In the genomic region with DNA sequence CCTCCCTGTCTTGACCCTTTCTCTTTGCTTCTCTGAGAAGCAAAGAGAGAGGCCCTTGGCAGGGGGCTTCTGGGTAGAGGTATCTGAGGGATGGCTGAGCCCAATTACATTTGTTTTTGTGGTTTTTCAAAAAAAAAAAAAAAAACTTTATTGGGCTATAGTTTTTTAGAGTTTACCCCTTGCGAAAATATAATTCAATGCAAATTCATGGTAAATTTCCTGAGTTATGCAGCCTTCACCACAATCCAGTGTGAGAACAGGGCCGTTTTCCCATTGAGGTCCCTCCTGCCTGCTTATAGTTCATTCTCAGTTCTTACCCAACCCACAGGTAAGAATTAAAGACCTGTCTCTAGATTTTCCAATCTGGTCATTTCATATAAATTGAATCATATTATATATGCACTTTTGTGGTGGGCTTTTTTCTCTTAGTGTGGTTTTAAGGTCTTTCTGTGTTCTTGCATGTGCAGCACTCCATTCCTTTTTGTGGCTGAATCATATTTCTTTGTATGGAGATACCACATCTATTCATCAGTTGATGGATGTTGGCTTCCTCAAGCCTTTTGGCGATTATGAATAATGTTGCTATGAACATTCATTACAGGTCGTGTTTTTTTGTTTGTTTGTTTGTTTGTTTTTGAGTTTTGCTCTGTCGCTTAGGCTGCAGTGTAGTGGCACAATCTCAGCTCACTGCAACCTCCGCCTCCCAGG, we compare ENCODE assay signal across 19 cellular contexts. TPM values are rescaled to one million over a fixed set of nuclear protein-coding genes. Genes with fewer than 3 reads are reported as not detected.
DNase-seq lines count a peak whose midpoint lies in the region; ATAC-seq, FAIRE-seq and TF ChIP-seq lines count a peak whose summit lies in the region.
"Had no signal": no experiment of that assay in that cellular context is flagged by ENCODE, and none has a peak within 500 bp of the region (broad histone marks: within the 10 kb centered on the region; RNA-seq: fewer than 3 reads in every experiment).

No MANE protein-coding gene starts in this region.

- 85% methylated on average over 6 of the region's 6 CpGs; no CpG with 5 or more reads in 1 of the 2 experiments for WGBS in H1 (ENCODE audit: extremely low coverage in 1 of 2, insufficient coverage in 1 of 2, insufficient read length in 1 of 2, insufficient replicate concordance in 2 of 2, low coverage in 1 of 2, low lambda C conversion rate in 2 of 2, missing lambda C conversion rate in 1 of 2), 2 experiments

- H3K18ac ChIP-seq in H1 (ENCODE audit: extremely low read depth, low read length): no peak overlapping the region

- H4K20me1 ChIP-seq in BLaER1 (peaks cover 36% of the 10 kb centered on the region), PC-3 (ENCODE audit: low read length) (no peaks in the 10 kb centered on the region), H1 (replicated peaks in 1 of 2; ENCODE audit: control insufficient read depth in 1 of 2, insufficient read depth in 2 of 2, low read length in 2 of 2) (peaks cover 9 to 15% of the 10 kb centered on the region in 2 experiments)

- H3K79me2 ChIP-seq in PC-3 (ENCODE audit: low read length): peaks cover 45% of the 10 kb centered on the region
- peaks cover 16 to 51% of the 10 kb centered on the region in 2 experiments for H3K79me2 ChIP-seq in H1 (ENCODE audit: control insufficient read depth in 1 of 2, insufficient read depth in 2 of 2, low read length in 2 of 2)

- FAIRE-seq in H1 (lab: Jason Lieb, UNC): no peak
- FAIRE-seq: pancreas had no signal

- intact Hi-C loops in PC-3 (cut with micrococcal nuclease): no loop called here

- TF ChIP-seq CTCF in PC-3 (conservative IDR thresholded peaks at IDR 0.05; ENCODE audit: low read depth, low read length): no peak
- TF ChIP-seq CTCF in H1 (IDR thresholded peaks at IDR 0.05; ENCODE audit: control extremely low read depth in 1 of 3, insufficient read depth in 1 of 3, low read depth in 1 of 3, low read length in 3 of 3): no peak

- no peak overlapping the region; the same call in 1 of the 2 replicates for H3K27ac ChIP-seq in BLaER1
- no peak overlapping the region for H3K27ac ChIP-seq in PC-3 (ENCODE audit: low read length)
- H3K27ac ChIP-seq in H1 (ENCODE audit: low read depth, low read length): no peak overlapping the region
- H3K27ac ChIP-seq: ascending aorta, esophagus squamous epithelium, pancreas, SJSA1, vagina had no signal

- no peaks in the 10 kb centered on the region for H3K27me3 ChIP-seq in BLaER1
- H3K27me3 ChIP-seq in PC-3 (ENCODE audit: low read length): no peaks in the 10 kb centered on the region
- H3K27me3 ChIP-seq in H1 (replicated peaks in 1 of 4; ENCODE audit: control insufficient read depth in 3 of 4, extremely low read depth in 1 of 4, insufficient read depth in 3 of 4, low read length in 3 of 4): no peaks in the 10 kb centered on the region
- H3K27me3 ChIP-seq: ascending aorta, BE2C, esophagus squamous epithelium, pancreas, SJSA1, vagina had no signal

- no peak overlapping the region for H4K5ac ChIP-seq in H1 (ENCODE audit: insufficient read length, low read depth, low read length)

- peaks cover 8% of the 10 kb centered on the region; the same call in 1 of the 2 replicates for H3K79me1 ChIP-seq in H1 (ENCODE audit: low read depth, low read length)

- H2BK15ac ChIP-seq in H1 (ENCODE audit: low read length): no peak overlapping the region

- H3K4me2 ChIP-seq in BLaER1: peak overlapping the region; percentile 96
- H3K4me2 ChIP-seq in PC-3 (ENCODE audit: low read length): peak overlapping the region; percentile 100
- H3K4me2 ChIP-seq in H1 (ENCODE audit: insufficient read depth in 1 of 2, low read depth in 2 of 2, low read length in 2 of 2): peak overlapping the region; percentile 40 to 98; a peak in 3 of 4 replicates

- no peak for TF ChIP-seq POLR2A in H1 (IDR thresholded peaks at IDR 0.05; ENCODE audit: control extremely low read depth in 1 of 2, low read depth in 2 of 2, low read length in 2 of 2)

- no peak overlapping the region for H4K91ac ChIP-seq in H1 (replicated peaks; ENCODE audit: insufficient read length, low read length)

- no peak overlapping the region for H2BK120ac ChIP-seq in H1 (replicated peaks; ENCODE audit: low read depth, low read length)

- H2AFZ ChIP-seq in PC-3 (ENCODE audit: low read length) (no peak overlapping the region), H1 (ENCODE audit: low read length) (no peak overlapping the region)

- H3K9ac ChIP-seq in BLaER1 (peak overlapping the region; percentile 99; the same call in 1 of the 2 replicates), PC-3 (ENCODE audit: low read length) (no peak overlapping the region), H1 (replicated peaks in 1 of 4; ENCODE audit: extremely low read depth in 1 of 4, low read depth in 3 of 4, low read length in 3 of 4) (no peak overlapping the region; a peak in 1 of 7 replicates)

- no TSS peak for BruUV-seq in PC-3 (replicated peaks; lab: Mats Ljungman, UMichigan)

- CTCF ChIA-PET in PC-3 (lab: Charles Lee) (no interaction called here), H1 (lab: Charles Lee; ENCODE audit: partially characterized antibody) (no interaction called here)

- no peaks in the 10 kb centered on the region for H3K9me2 ChIP-seq in PC-3 (replicated peaks; ENCODE audit: low read length)

- no peak overlapping the region for H3K14ac ChIP-seq in H1 (ENCODE audit: insufficient read length)

- TF ChIP-seq RAD21 in H1 (IDR thresholded peaks at IDR 0.05 in 1 of 2, conservative IDR thresholded peaks at IDR 0.05 in 1 of 2; ENCODE audit: low read depth in 2 of 2, low read length in 2 of 2): no peak

- H3K23me2 ChIP-seq in H1 (ENCODE audit: low read depth, low read length): peaks cover 5% of the 10 kb centered on the region; the same call in 1 of the 2 replicates

- no peak overlapping the region for H3K23ac ChIP-seq in H1 (ENCODE audit: insufficient read length)

- no peak overlapping the region for H3K4ac ChIP-seq in H1 (replicated peaks; ENCODE audit: insufficient read length, low read depth, low read length)

- no peak for ATAC-seq in PC-3
- ATAC-seq: pancreas had no signal

- no peaks in the 10 kb centered on the region for H3K9me3 ChIP-seq in BLaER1
- no peaks in the 10 kb centered on the region for H3K9me3 ChIP-seq in PC-3 (ENCODE audit: low read length)
- no peaks in the 10 kb centered on the region for H3K9me3 ChIP-seq in H1 (ENCODE audit: insufficient read depth in 2 of 2, low read depth in 1 of 2, low read length in 1 of 2)
- H3K9me3 ChIP-seq: ascending aorta, BE2C, esophagus squamous epithelium, pancreas, SJSA1, vagina had no signal

- H3K36me3 ChIP-seq in BLaER1 (peaks cover 68% of the 10 kb centered on the region), PC-3 (ENCODE audit: low read depth, low read length) (peaks cover 25% of the 10 kb centered on the region), H1 (ENCODE audit: control insufficient read depth in 2 of 4, insufficient read depth in 4 of 4, low read length in 3 of 4) (peaks cover 37 to 65% (median 49%) of the 10 kb centered on the region in 4 experiments)
- H3K36me3 ChIP-seq: ascending aorta, pancreas, vagina had no signal

- no peaks in the 10 kb centered on the region for H3F3A ChIP-seq in PC-3 (ENCODE audit: low read length, unreplicated experiment)

- no peak for DNase-seq in PC-3
- DNase-seq in H1 (ENCODE audit: low read depth in 1 of 2, low spot score in 2 of 2): no peak
- DNase-seq in ecto neural progenitor cell (ENCODE audit: low spot score): no peak
- no peak for DNase-seq in NCI-H1417 (lab: John Stamatoyannopoulos, UW)
- DNase-seq in middle frontal gyrus (ENCODE audit: extremely low spot score, low spot score): no peak
- DNase-seq: BE2C; esophagus squamous epithelium; H7; head of caudate nucleus; kidney glomerular epithelial cell; midbrain; NCI-H1417 treated with DMSO at 0.1 percent for 48 hours; pancreas; stimulated activated CD4-positive, alpha-beta T cell treated with anti-CD3 and anti-CD28 coated beads, Interleukin-12 subunit alpha, Interleukin-12 subunit beta, amount 100 ng/mL, for 4 hours had no signal

- no peak overlapping the region for H2AK5ac ChIP-seq in H1 (ENCODE audit: low read depth, low read length)

- TF ChIP-seq EP300 in H1 (IDR thresholded peaks at IDR 0.05; ENCODE audit: borderline replicate concordance in 1 of 2, low read depth in 2 of 2, low read length in 2 of 2): no peak

- no peak overlapping the region for H2BK20ac ChIP-seq in H1 (ENCODE audit: low read length)

- no peak overlapping the region; the same call in 1 of the 2 replicates for H4K8ac ChIP-seq in H1 (ENCODE audit: extremely low read depth, insufficient read depth, low read length)

- H3K56ac ChIP-seq in H1 (replicated peaks; ENCODE audit: insufficient read length, low read depth, low read length): no peak overlapping the region

- H3K4me3 ChIP-seq in BLaER1 (no peak overlapping the region), GM08714 (ENCODE audit: low read length) (peak overlapping the region; percentile 34; the same call in 1 of the 2 replicates), PC-3 (ENCODE audit: low read length) (0 out of 2 replicates have a peak overlapping the region, but pooled peaks have one; percentile 24), H1 (ENCODE audit: extremely low read depth in 1 of 4, insufficient read depth in 2 of 4, low read depth in 3 of 4, low read length in 4 of 4) (peak overlapping the region in 1 of 4 experiments; percentile 78; a peak in 2 of 8 replicates)
- H3K4me3 ChIP-seq: ascending aorta, esophagus squamous epithelium, pancreas, SJSA1, vagina had no signal

- POLR2A ChIA-PET in PC-3 (lab: Charles Lee; ENCODE audit: unreplicated experiment) (no interaction called here), H1 (lab: Charles Lee; ENCODE audit: partially characterized antibody) (interaction anchor here (0.9 to 12.5 kb wide), 5 partner anchors 8 to 182 kb away, joined by 3 to 182 read pairs (median 71); a partner anchor contains a TSS)

- H2BK12ac ChIP-seq in H1 (ENCODE audit: low read depth, low read length): no peak overlapping the region

- H3K4me1 ChIP-seq in BLaER1: peaks cover 53% of the 10 kb centered on the region
- H3K4me1 ChIP-seq in PC-3 (ENCODE audit: insufficient read depth, low read length): peaks cover 23% of the 10 kb centered on the region
- H3K4me1 ChIP-seq in H1 (replicated peaks in 1 of 4; ENCODE audit: control insufficient read depth in 3 of 4, insufficient read depth in 4 of 4, low read length in 3 of 4): peaks cover 9 to 12% (median 9%) of the 10 kb centered on the region in 4 experiments

- H2BK5ac ChIP-seq in H1 (ENCODE audit: low read depth, low read length): no peak overlapping the region

RNA-seq across cellular contexts. Expression of a gene that starts 2.7 kb away (rescaled TPM):
- total RNA-seq in PC-3 (2014; rRNA removed): 131 and 252 TPM in 2 replicates
- total RNA-seq in H1 (2021; fragmentation: NEBNext Ultra II Directional; extraction: Animal tissue kit (Norgen Biotek cat#: 25700)): 147 and 152 TPM in 2 replicates
- 198 and 219 TPM in 2 replicates for polyA plus RNA-seq in H1 (2011; rRNA removed)
- polyA plus RNA-seq in H1 (2011; cell fraction: cytosol; rRNA removed): 192 TPM
- polyA plus RNA-seq in H1 (2011; cell fraction: nucleus; rRNA removed): 281 TPM
- 113 to 163 TPM (median 157 TPM) in 4 replicates for polyA plus RNA-seq in H1 (2012, experiment 1 of 2)
- polyA plus RNA-seq in H1 (2012, experiment 2 of 2): 121 TPM
- polyA plus RNA-seq in H1 (2013, experiment 1 of 2): 66.3 TPM
- 61.3 TPM for polyA plus RNA-seq in H1 (2013, experiment 2 of 2)
- polyA minus RNA-seq in H1 (2011; rRNA and poly(A)+ RNA removed): 251 and 304 TPM in 2 replicates
- 156 TPM for polyA minus RNA-seq in H1 (2011; cell fraction: cytosol; rRNA and poly(A)+ RNA removed)
- 124 TPM for polyA minus RNA-seq in H1 (2011; cell fraction: nucleus; rRNA and poly(A)+ RNA removed)

RNA-seq across cellular contexts. Expression of a gene that starts 10.4 kb away (rescaled TPM):
- 25.7 and 34.0 TPM in 2 replicates for total RNA-seq in PC-3 (2014; rRNA removed)
- 17.9 and 18.8 TPM in 2 replicates for total RNA-seq in H1 (2021; fragmentation: NEBNext Ultra II Directional; extraction: Animal tissue kit (Norgen Biotek cat#: 25700))
- polyA plus RNA-seq in H1 (2011; rRNA removed): 38.5 and 40.4 TPM in 2 replicates
- 26.2 TPM for polyA plus RNA-seq in H1 (2011; cell fraction: cytosol; rRNA removed)
- 44.8 TPM for polyA plus RNA-seq in H1 (2011; cell fraction: nucleus; rRNA removed)
- 13.6 to 21.6 TPM (median 19.1 TPM) in 4 replicates for polyA plus RNA-seq in H1 (2012, experiment 1 of 2)
- 22.5 TPM for polyA plus RNA-seq in H1 (2012, experiment 2 of 2)
- 16.6 TPM for polyA plus RNA-seq in H1 (2013, experiment 1 of 2)
- polyA plus RNA-seq in H1 (2013, experiment 2 of 2): 17.0 TPM
- 17.8 and 25.6 TPM in 2 replicates for polyA minus RNA-seq in H1 (2011; rRNA and poly(A)+ RNA removed)
- polyA minus RNA-seq in H1 (2011; cell fraction: cytosol; rRNA and poly(A)+ RNA removed): 13.9 TPM
- 13.7 TPM for polyA minus RNA-seq in H1 (2011; cell fraction: nucleus; rRNA and poly(A)+ RNA removed)

RNA-seq across cellular contexts. Expression of a gene that starts 28.1 kb away (rescaled TPM):
- total RNA-seq in PC-3 (2014; rRNA removed): 32.4 and 45.8 TPM in 2 replicates
- 31.4 and 31.6 TPM in 2 replicates for total RNA-seq in H1 (2021; fragmentation: NEBNext Ultra II Directional; extraction: Animal tissue kit (Norgen Biotek cat#: 25700))
- 27.6 and 32.3 TPM in 2 replicates for polyA plus RNA-seq in H1 (2011; rRNA removed)
- polyA plus RNA-seq in H1 (2011; cell fraction: cytosol; rRNA removed): 31.9 TPM
- 34.9 TPM for polyA plus RNA-seq in H1 (2011; cell fraction: nucleus; rRNA removed)
- 18.1 to 34.6 TPM (median 28.5 TPM) in 4 replicates for polyA plus RNA-seq in H1 (2012, experiment 1 of 2)
- 24.7 TPM for polyA plus RNA-seq in H1 (2012, experiment 2 of 2)
- polyA plus RNA-seq in H1 (2013, experiment 1 of 2): 45.7 TPM
- 44.4 TPM for polyA plus RNA-seq in H1 (2013, experiment 2 of 2)
- 12.9 and 17.4 TPM in 2 replicates for polyA minus RNA-seq in H1 (2011; rRNA and poly(A)+ RNA removed)
- polyA minus RNA-seq in H1 (2011; cell fraction: cytosol; rRNA and poly(A)+ RNA removed): 14.2 TPM
- polyA minus RNA-seq in H1 (2011; cell fraction: nucleus; rRNA and poly(A)+ RNA removed): 13.5 TPM
